In genomic region chr2:176454893-176455810, GRCh38 we compare ENCODE assay signal across 8 cellular contexts.
A peak's percentile ranks its signal among the peaks of the same experiment; 100 is the strongest.
DNase-seq lines count a peak whose midpoint lies in the region; ATAC-seq and TF ChIP-seq lines count a peak whose summit lies in the region.

No MANE protein-coding gene starts in this region.

- no peak overlapping the region for H3K4me3 ChIP-seq in osteoblast (ENCODE audit: insufficient read depth, low read length)

- H3K27ac ChIP-seq in osteoblast (ENCODE audit: low read depth, low read length) (peak overlapping the region; percentile 62), temporal lobe (ENCODE audit: low read depth, low read length) (peak overlapping the region; percentile 31)

- H3K27me3 ChIP-seq in osteoblast (ENCODE audit: insufficient read depth, low read length), result no peaks in the 10 kb centered on the region

- peak; percentile 73 for TF ChIP-seq CTCF in LNCAP (IDR thresholded peaks at IDR 0.05)
- TF ChIP-seq CTCF in osteoblast (IDR thresholded peaks at IDR 0.05; ENCODE audit: extremely low read depth, low read depth, low read length), result peak; percentile 95

- no peaks in the 10 kb centered on the region for H3K79me2 ChIP-seq in osteoblast (ENCODE audit: insufficient read depth, low read length)

- ATAC-seq in GM18909 (IDR thresholded peaks at IDR 0.05; ENCODE audit: poor library complexity, unreplicated experiment), result peak; percentile 77

- H3K4me2 ChIP-seq in osteoblast (ENCODE audit: insufficient read depth, low read length), result peak overlapping the region; percentile 44

- no peaks in the 10 kb centered on the region for H3K9me3 ChIP-seq in osteoblast (ENCODE audit: low read depth, low read length)

- H4K20me1 ChIP-seq in osteoblast (ENCODE audit: insufficient read depth, low read length), result no peaks in the 10 kb centered on the region

- peak; percentile 58 for DNase-seq in AG08395 (ENCODE audit: low spot score)
- peak; percentile 71 for DNase-seq in RPMI7951 (ENCODE audit: low read depth)
- DNase-seq in activated T-helper 1 cell treated with anti-CD3 and anti-CD28 coated beads, Interleukin-2, amount 50 U/mL, for 16 hours (ENCODE audit: low read depth in 1 of 2, low spot score in 1 of 2), result peak; percentile 58 to 79
- peak; percentile 61 for DNase-seq in foreskin melanocyte
- peak; percentile 37 for DNase-seq in osteoblast (ENCODE audit: insufficient read length, low spot score, missing footprints)

- H3K4me1 ChIP-seq in osteoblast (ENCODE audit: insufficient read depth, low read length), result peaks cover 18% of the 10 kb centered on the region

- peak overlapping the region; percentile 74 for H2AFZ ChIP-seq in osteoblast (ENCODE audit: low read length)

- H3K36me3 ChIP-seq in osteoblast (ENCODE audit: insufficient read depth, low read length), result no peaks in the 10 kb centered on the region
